ENCODE assay signal across 1 cellular context in genomic region chr1:204972461-204972860, GRCh38.
TF ChIP-seq lines count a peak whose summit lies in the region.

No MANE protein-coding gene starts in this region.

TF ChIP-seq in SK-N-SH treated with all-trans-retinoic acid at 6 μM for 48 hours, 23 proteins besides CTCF, POLR2A, EP300 and RAD21:
- TF ChIP-seq, protein P1, sequence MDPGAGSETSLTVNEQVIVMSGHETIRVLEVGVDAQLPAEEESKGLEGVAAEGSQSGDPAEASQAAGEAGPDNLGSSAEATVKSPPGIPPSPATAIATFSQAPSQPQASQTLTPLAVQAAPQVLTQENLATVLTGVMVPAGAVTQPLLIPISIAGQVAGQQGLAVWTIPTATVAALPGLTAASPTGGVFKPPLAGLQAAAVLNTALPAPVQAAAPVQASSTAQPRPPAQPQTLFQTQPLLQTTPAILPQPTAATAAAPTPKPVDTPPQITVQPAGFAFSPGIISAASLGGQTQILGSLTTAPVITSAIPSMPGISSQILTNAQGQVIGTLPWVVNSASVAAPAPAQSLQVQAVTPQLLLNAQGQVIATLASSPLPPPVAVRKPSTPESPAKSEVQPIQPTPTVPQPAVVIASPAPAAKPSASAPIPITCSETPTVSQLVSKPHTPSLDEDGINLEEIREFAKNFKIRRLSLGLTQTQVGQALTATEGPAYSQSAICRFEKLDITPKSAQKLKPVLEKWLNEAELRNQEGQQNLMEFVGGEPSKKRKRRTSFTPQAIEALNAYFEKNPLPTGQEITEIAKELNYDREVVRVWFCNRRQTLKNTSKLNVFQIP (CRISPR knock-in tag; IDR thresholded peaks at IDR 0.05; ENCODE audit: borderline replicate concordance, low read depth) = no peak
- TF ChIP-seq ZNF70 (CRISPR knock-in tag; IDR thresholded peaks at IDR 0.05) = no peak
- TF ChIP-seq, protein P2, sequence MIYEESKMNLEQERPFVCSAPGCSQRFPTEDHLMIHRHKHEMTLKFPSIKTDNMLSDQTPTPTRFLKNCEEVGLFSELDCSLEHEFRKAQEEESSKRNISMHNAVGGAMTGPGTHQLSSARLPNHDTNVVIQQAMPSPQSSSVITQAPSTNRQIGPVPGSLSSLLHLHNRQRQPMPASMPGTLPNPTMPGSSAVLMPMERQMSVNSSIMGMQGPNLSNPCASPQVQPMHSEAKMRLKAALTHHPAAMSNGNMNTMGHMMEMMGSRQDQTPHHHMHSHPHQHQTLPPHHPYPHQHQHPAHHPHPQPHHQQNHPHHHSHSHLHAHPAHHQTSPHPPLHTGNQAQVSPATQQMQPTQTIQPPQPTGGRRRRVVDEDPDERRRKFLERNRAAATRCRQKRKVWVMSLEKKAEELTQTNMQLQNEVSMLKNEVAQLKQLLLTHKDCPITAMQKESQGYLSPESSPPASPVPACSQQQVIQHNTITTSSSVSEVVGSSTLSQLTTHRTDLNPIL (CRISPR knock-in tag; IDR thresholded peaks at IDR 0.05; ENCODE audit: low read depth) = no peak
- no peak for TF ChIP-seq ZC3H10 (CRISPR knock-in tag; IDR thresholded peaks at IDR 0.05)
